In genomic region chr16:87636050-87636684, GRCh38 we compare ENCODE assay signal across 8 cellular contexts. TPM values are rescaled to one million over a fixed set of nuclear protein-coding genes. Genes with fewer than 3 reads are reported as not detected.
A peak's percentile ranks its signal among the peaks of the same experiment; 100 is the strongest.
DNase-seq lines count a peak whose midpoint lies in the region; ATAC-seq, FAIRE-seq and TF ChIP-seq lines count a peak whose summit lies in the region.

No MANE protein-coding gene starts in this region.

- ATAC-seq in left lung (peak; percentile 98), HG02763 (IDR thresholded peaks at IDR 0.05; ENCODE audit: unreplicated experiment) (no peak)

- H3K9me3 ChIP-seq in left lung: peaks cover 0 to 3% of the 10 kb centered on the region in 2 donors

- no peak for TF ChIP-seq POLR2A in H54 (IDR thresholded peaks at IDR 0.05; ENCODE audit: low read depth, low read length)

- FAIRE-seq in H54 (lab: Jason Lieb, UNC): no peak

- H3K27me3 ChIP-seq in left lung: peaks cover 0 to 80% of the 10 kb centered on the region in 2 donors

- DNase-seq in Ammon's horn (ENCODE audit: low spot score) (peak; percentile 90), H54 (ENCODE audit: insufficient read length, low spot score) (peak; percentile 99), NCI-H526 (lab: John Stamatoyannopoulos, UW) (peak; percentile 54 to 88), choroid plexus epithelial cell (ENCODE audit: low read depth) (peak; percentile 72), left lung (peak; percentile 85 to 90)
- DNase-seq in activated CD4-positive, alpha-beta T cell treated with anti-CD3 and anti-CD28 coated beads for 48 hours: peak; percentile 92
- peak; percentile 71 to 86 (median 73) for DNase-seq in stimulated activated CD4-positive, alpha-beta T cell treated with anti-CD3 and anti-CD28 coated beads, TNF-alpha, amount 100 ng/mL, for 24 hours (ENCODE audit: low read depth in 3 of 3)

- intact Hi-C loops in left lung (cut with DNase I): loop anchor here in 1 of 2 donors (5.0 kb wide), 1 partner anchor 219 kb away; no protein-coding TSS in a partner anchor

- no peaks in the 10 kb centered on the region for H3K36me3 ChIP-seq in left lung

- no peak overlapping the region for H3K27ac ChIP-seq in left lung

- H3K4me3 ChIP-seq in choroid plexus epithelial cell (ENCODE audit: low read depth, low read length) (peak overlapping the region; percentile 11), left lung (no peak overlapping the region)

- H3K4me1 ChIP-seq in left lung: peaks cover 5 to 8% of the 10 kb centered on the region in 2 donors

- peak; percentile 70 for TF ChIP-seq CTCF in choroid plexus epithelial cell (conservative IDR thresholded peaks at IDR 0.05; ENCODE audit: low read depth, low read length)
- peak; percentile 53 to 63 for TF ChIP-seq CTCF in left lung (IDR thresholded peaks at IDR 0.05)

RNA-seq across cellular contexts. Expression of gene JPH3, which starts 33.9 kb away (rescaled TPM):
- total RNA-seq in left lung: under 1 TPM in 1 of 2 donors, not detected in 1; 0.06 TPM
